In the genomic region with DNA sequence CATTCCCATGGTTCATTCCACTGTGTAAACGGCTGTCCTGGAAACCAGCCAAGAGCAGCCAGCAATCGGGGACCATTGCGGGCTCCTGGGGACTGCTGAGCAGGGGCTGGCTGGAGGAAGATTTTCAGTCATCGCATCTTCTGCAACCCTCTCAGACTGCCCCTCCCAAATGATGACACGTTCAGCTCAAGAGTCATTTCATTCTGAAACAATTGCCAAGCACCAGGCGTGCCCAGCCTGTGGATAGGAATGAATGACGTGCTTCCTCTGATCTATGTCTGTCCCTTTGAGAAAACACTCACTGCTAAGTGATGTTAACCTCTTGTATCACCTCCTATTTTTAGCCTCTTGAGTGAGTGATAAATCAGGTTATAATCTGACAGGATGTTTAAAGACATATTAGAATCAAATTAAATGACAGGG, we compare ENCODE assay signal across 8 cellular contexts.
DNase-seq lines count a peak whose midpoint lies in the region; ATAC-seq and TF ChIP-seq lines count a peak whose summit lies in the region.

No MANE protein-coding gene starts in this region.

- POLR2A ChIA-PET in CD8-positive, alpha-beta T cell (lab: Charles Lee), result no interaction called here

- H3K4me1 ChIP-seq in CD8-positive, alpha-beta T cell (ENCODE audit: insufficient read depth, low read length), result peaks cover 32% of the 10 kb centered on the region

- no peak overlapping the region for H3K4me3 ChIP-seq in CD8-positive, alpha-beta T cell (ENCODE audit: low read depth, low read length)

- H3K36me3 ChIP-seq in CD8-positive, alpha-beta T cell (ENCODE audit: insufficient read depth, low read length), result no peaks in the 10 kb centered on the region

- intact Hi-C loops in CD8-positive, alpha-beta T cell (cut with DNase I, micrococcal nuclease), result no loop called here
- intact Hi-C loops in sciatic nerve (cut with DNase I), result no loop called here

- TF ChIP-seq CTCF in CD8-positive, alpha-beta T cell (IDR thresholded peaks at IDR 0.05), result no peak

- no peak overlapping the region for H3K27ac ChIP-seq in CD8-positive, alpha-beta T cell (ENCODE audit: low read depth, low read length)

- peaks cover 43% of the 10 kb centered on the region for H3K4me1 Mint-ChIP-seq in CD8-positive, alpha-beta T cell (ENCODE audit: low read depth)

- H3K27ac Mint-ChIP-seq in CD8-positive, alpha-beta T cell, result peak overlapping the region; percentile 10

- peak; percentile 72 for ATAC-seq in CD8-positive, alpha-beta T cell
- ATAC-seq in esophagus mucosa (peak; percentile 96), sciatic nerve (peak; percentile 94), HG03565 (IDR thresholded peaks at IDR 0.05; ENCODE audit: unreplicated experiment) (no peak)

- CTCF ChIA-PET in CD8-positive, alpha-beta T cell (lab: Charles Lee), result no interaction called here

- H3K36me3 Mint-ChIP-seq in CD8-positive, alpha-beta T cell, result peaks cover 2% of the 10 kb centered on the region

- H3K9me3 ChIP-seq in CD8-positive, alpha-beta T cell (ENCODE audit: low read length), result no peaks in the 10 kb centered on the region

- no peak overlapping the region for H3K4me3 Mint-ChIP-seq in CD8-positive, alpha-beta T cell

- H3K27me3 Mint-ChIP-seq in CD8-positive, alpha-beta T cell (ENCODE audit: low read depth), result no peaks in the 10 kb centered on the region

- H3K27me3 ChIP-seq in CD8-positive, alpha-beta T cell (ENCODE audit: insufficient read depth, low read length), result no peaks in the 10 kb centered on the region

- peaks cover 15% of the 10 kb centered on the region for H3K9me3 Mint-ChIP-seq in CD8-positive, alpha-beta T cell

- DNase-seq in CD8-positive, alpha-beta T cell, result peak in 6 of 7 experiments; percentile 1 to 54 (median 30)
- peak; percentile 87 for DNase-seq in HS-5 (ENCODE audit: low read depth)
- DNase-seq in activated CD4-positive, alpha-beta T cell treated with anti-CD3 and anti-CD28 coated beads for 4 hours, result peak; percentile 20 to 38
- DNase-seq in sciatic nerve (ENCODE audit: low spot score), result peak; percentile 69
- DNase-seq in hippocampal formation (lab: John Stamatoyannopoulos, UW), result no peak
- no peak for DNase-seq in NOMO-1 treated with DMSO at 0.1 percent for 48 hours (lab: John Stamatoyannopoulos, UW; ENCODE audit: unreplicated experiment)

Comparison
In these comparisons a context has a peak if more than half of its experiments do, and no peak if none do; other contexts are left out.
1. DNase-seq: peak in CD8-positive, alpha-beta T cell (6 of 7), HS-5 (single experiment), activated CD4-positive, alpha-beta T cell treated with anti-CD3 and anti-CD28 coated beads for 4 hours (2 of 2) and sciatic nerve (single experiment); none in hippocampal formation (0 of 2) and NOMO-1 treated with DMSO at 0.1 percent for 48 hours (single experiment).